18 cellular contexts compared by ENCODE assay signal in the genomic region with DNA sequence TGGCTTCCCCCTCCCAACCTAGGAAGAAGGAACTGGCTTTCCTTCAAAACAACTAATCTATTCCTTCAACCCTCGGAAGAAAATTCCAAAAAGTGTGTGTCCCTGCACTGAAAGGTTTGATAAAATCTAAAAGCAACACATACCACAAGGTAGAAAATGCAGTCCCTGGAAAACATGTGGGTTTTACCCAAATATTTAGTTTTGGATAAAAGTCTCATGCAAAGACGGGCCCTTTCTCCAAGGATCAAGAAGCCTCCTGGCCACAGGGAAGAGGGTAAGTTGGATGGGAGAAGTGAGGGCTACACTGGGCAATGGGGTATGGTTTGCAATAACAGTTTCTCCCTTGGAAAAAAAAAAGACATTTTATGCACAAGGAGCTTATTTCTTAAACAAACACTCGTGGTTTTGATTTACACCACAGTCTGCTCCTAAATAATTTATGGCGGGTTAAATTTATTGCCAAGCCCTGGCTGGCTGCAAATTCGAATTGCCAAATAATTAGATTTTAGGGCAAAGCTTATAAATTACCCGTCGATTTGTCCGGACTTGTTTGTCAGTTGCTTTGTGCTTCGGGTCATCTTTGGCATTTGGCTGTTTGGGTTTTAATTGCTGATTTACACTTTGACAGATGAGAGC. TPM values are rescaled to one million over a fixed set of nuclear protein-coding genes. Genes with fewer than 3 reads are reported as not detected.
DNase-seq lines count a peak whose midpoint lies in the region; ATAC-seq and TF ChIP-seq lines count a peak whose summit lies in the region.
"Had no signal": no experiment of that assay in that cellular context is flagged by ENCODE, and none has a peak within 500 bp of the region (broad histone marks: within the 10 kb centered on the region; RNA-seq: fewer than 3 reads in every experiment).

No MANE protein-coding gene starts in this region.

- H3K27me3 Mint-ChIP-seq in chondrocyte (ENCODE audit: low read depth): no peaks in the 10 kb centered on the region
- H3K27me3 Mint-ChIP-seq: activated naive CD8-positive, alpha-beta T cell; central memory CD8-positive, alpha-beta T cell; stimulated activated memory B cell treated with anti-CD40 and anti-IgM and Interleukin-4, amounts not matched to agents 10 μg/mL and 1 μg/mL and 100 μg/mL, for 72 hours had no signal

- H3K36me3 Mint-ChIP-seq in chondrocyte (ENCODE audit: low read depth): peaks cover 7% of the 10 kb centered on the region

- H3K9me3 ChIP-seq in GM23248 (ENCODE audit: low read depth) (no peaks in the 10 kb centered on the region), PC-3 (ENCODE audit: low read length) (no peaks in the 10 kb centered on the region), prostate gland (no peaks in the 10 kb centered on the region)
- H3K9me3 ChIP-seq: esophagus muscularis mucosa, heart right ventricle, thoracic aorta had no signal

- H3K27ac ChIP-seq in GM23248 (no peak overlapping the region; the same call in 1 of the 2 replicates), PC-3 (ENCODE audit: low read length) (peak overlapping the region; percentile 91), prostate gland (no peak overlapping the region)
- H3K27ac ChIP-seq: esophagus muscularis mucosa, heart right ventricle had no signal

- CTCF ChIA-PET in PC-3 (lab: Charles Lee): no interaction called here

- no peak for TF ChIP-seq POLR2A in prostate gland (IDR thresholded peaks at IDR 0.05)

- H3K4me2 ChIP-seq in GM23248 (ENCODE audit: unreplicated experiment) (no peak overlapping the region), PC-3 (ENCODE audit: low read length) (peak overlapping the region; percentile 46)

- in situ Hi-C loops in GM23248 (cut with MboI): no loop called here

- no peaks in the 10 kb centered on the region for H3K27me3 ChIP-seq in GM23248 (replicated peaks; ENCODE audit: insufficient read depth)
- H3K27me3 ChIP-seq in PC-3 (ENCODE audit: low read length): no peaks in the 10 kb centered on the region
- no peaks in the 10 kb centered on the region for H3K27me3 ChIP-seq in prostate gland (replicated peaks; ENCODE audit: insufficient read depth)
- H3K27me3 ChIP-seq: esophagus muscularis mucosa, heart right ventricle had no signal

- TF ChIP-seq CTCF in PC-3 (conservative IDR thresholded peaks at IDR 0.05; ENCODE audit: low read depth, low read length) (no peak), chondrocyte (IDR thresholded peaks at IDR 0.05) (no peak), prostate gland (IDR thresholded peaks at IDR 0.05) (no peak)

- BruUV-seq in PC-3 (replicated peaks; lab: Mats Ljungman, UMichigan): no TSS peak

- H4K20me1 ChIP-seq in GM23248 (ENCODE audit: insufficient read depth): no peaks in the 10 kb centered on the region
- no peaks in the 10 kb centered on the region for H4K20me1 ChIP-seq in PC-3 (ENCODE audit: low read length)

- intact Hi-C loops in PC-3 (cut with micrococcal nuclease): loop anchor here (5.0 kb wide), 1 partner anchor 44 kb away; no protein-coding TSS in a partner anchor
- intact Hi-C loops in prostate gland (cut with DNase I): no loop called here

- H3K4me1 Mint-ChIP-seq in chondrocyte (ENCODE audit: low read depth): peaks cover 54% of the 10 kb centered on the region
- H3K4me1 Mint-ChIP-seq: immature natural killer cell had no signal

- no peaks in the 10 kb centered on the region for H3K9me2 ChIP-seq in GM23248 (ENCODE audit: insufficient read depth)
- H3K9me2 ChIP-seq in PC-3 (replicated peaks; ENCODE audit: low read length): no peaks in the 10 kb centered on the region

- no peak for DNase-seq in GM23248
- DNase-seq in PC-3: peak; percentile 7
- no peak for DNase-seq in chondrocyte (ENCODE audit: low spot score)
- DNase-seq in prostate gland (ENCODE audit: low spot score): peak; percentile 24
- DNase-seq in activated CD4-positive, alpha-beta T cell treated with anti-CD3 and anti-CD28 coated beads, Interleukin-2, amount 50 U/mL, for 48 hours: no peak
- DNase-seq: AML-193; effector CD8-positive, alpha-beta T cell; heart right ventricle; immature natural killer cell; Kasumi-1; NCI-H748 treated with DMSO at 0.1 percent for 48 hours had no signal

- H3F3A ChIP-seq in GM23248 (ENCODE audit: insufficient read depth): peaks cover 31% of the 10 kb centered on the region
- H3F3A ChIP-seq in PC-3 (ENCODE audit: low read length, unreplicated experiment): peaks cover 13% of the 10 kb centered on the region

- H3K27ac Mint-ChIP-seq in chondrocyte (ENCODE audit: unreplicated experiment): peak overlapping the region; percentile 65
- H3K27ac Mint-ChIP-seq: activated naive CD8-positive, alpha-beta T cell; immature natural killer cell; stimulated activated memory B cell treated with anti-CD40 and anti-IgM and Interleukin-4, amounts not matched to agents 10 μg/mL and 1 μg/mL and 100 μg/mL, for 72 hours had no signal

- peaks cover 34% of the 10 kb centered on the region for H3K4me1 ChIP-seq in GM23248 (ENCODE audit: insufficient read depth)
- H3K4me1 ChIP-seq in PC-3 (ENCODE audit: insufficient read depth, low read length): peaks cover 41% of the 10 kb centered on the region
- H3K4me1 ChIP-seq in prostate gland (replicated peaks): peaks cover 8% of the 10 kb centered on the region

- H3K4me3 Mint-ChIP-seq in chondrocyte (ENCODE audit: unreplicated experiment): no peak overlapping the region
- H3K4me3 Mint-ChIP-seq: activated naive CD8-positive, alpha-beta T cell; central memory CD8-positive, alpha-beta T cell; immature natural killer cell; stimulated activated memory B cell treated with anti-CD40 and anti-IgM and Interleukin-4, amounts not matched to agents 10 μg/mL and 1 μg/mL and 100 μg/mL, for 72 hours had no signal

- H3K9ac ChIP-seq in GM23248 (0 out of 2 replicates have a peak overlapping the region, but pooled peaks have one; percentile 5), PC-3 (ENCODE audit: low read length) (no peak overlapping the region)

- WGBS in GM23248 (ENCODE audit: low coverage in 1 of 2, low lambda C conversion rate in 2 of 2, missing lambda C conversion rate in 2 of 2), 2 experiments: 64 to 66% methylated on average over 9 of the region's 9 CpGs
- WGBS in prostate gland: 31% methylated on average over 9 of the region's 9 CpGs

- no peaks in the 10 kb centered on the region for H3K9me3 Mint-ChIP-seq in chondrocyte (ENCODE audit: low read depth)
- H3K9me3 Mint-ChIP-seq: central memory CD8-positive, alpha-beta T cell; immature natural killer cell; stimulated activated memory B cell treated with anti-CD40 and anti-IgM and Interleukin-4, amounts not matched to agents 10 μg/mL and 1 μg/mL and 100 μg/mL, for 72 hours had no signal

- H3K36me3 ChIP-seq in GM23248 (ENCODE audit: low read depth) (no peaks in the 10 kb centered on the region), PC-3 (ENCODE audit: low read depth, low read length) (0 out of 2 replicates have a peak, but pooled peaks cover 10% of the 10 kb centered on the region), prostate gland (no peaks in the 10 kb centered on the region)
- H3K36me3 ChIP-seq: thoracic aorta had no signal

- peaks cover 46% of the 10 kb centered on the region for H3K79me2 ChIP-seq in GM23248 (ENCODE audit: insufficient read depth)
- peaks cover 41% of the 10 kb centered on the region for H3K79me2 ChIP-seq in PC-3 (ENCODE audit: low read length)

- no peak overlapping the region for H2AFZ ChIP-seq in GM23248
- no peak overlapping the region for H2AFZ ChIP-seq in PC-3 (ENCODE audit: low read length)

- no peak for ATAC-seq in PC-3
- no peak for ATAC-seq in activated CD4-positive, CD25-positive, alpha-beta regulatory T cell treated with anti-CD3 and anti-CD28 coated beads, Interleukin-2, amount 50 U/mL, for 24 hours
- no peak for ATAC-seq in GM18520 (IDR thresholded peaks at IDR 0.05; ENCODE audit: unreplicated experiment)
- ATAC-seq: heart right ventricle; stimulated activated memory B cell treated with anti-CD40 and anti-IgM and Interleukin-4, amounts not matched to agents 10 μg/mL and 1 μg/mL and 100 μg/mL, for 72 hours had no signal

- H3K4me3 ChIP-seq in GM23248 (no peak overlapping the region), PC-3 (ENCODE audit: low read length) (no peak overlapping the region), prostate gland (no peak overlapping the region)
- H3K4me3 ChIP-seq: esophagus muscularis mucosa, heart right ventricle, thoracic aorta had no signal

- POLR2A ChIA-PET in PC-3 (lab: Charles Lee; ENCODE audit: unreplicated experiment): interaction anchor here (0.6 kb wide), 1 partner anchor 50 kb away, joined by 3 read pairs; no protein-coding TSS in a partner anchor

RNA-seq across cellular contexts. Expression of a gene that starts 28.9 kb away (rescaled TPM):
- 45.5 and 51.2 TPM in 2 replicates for total RNA-seq in GM23248 (2014; rRNA removed; shearing (Covaris generic))
- 77.5 and 83.4 TPM in 2 replicates for polyA plus RNA-seq in GM23248 (2016; fragmentation: Nextera tagmentation; extraction: Ambion mirVana)
- 138 and 165 TPM in 2 replicates for total RNA-seq in PC-3 (2014; rRNA removed)
- total RNA-seq in chondrocyte: 46.0 to 65.3 TPM (median 47.7 TPM) in 3 replicates
- 100 to 1,000 TPM in 1 of 2 donors, 10 to 100 TPM in 1; 84.0 to 114 TPM for total RNA-seq in prostate gland

Comparison
In these comparisons a context has a peak if more than half of its experiments do, and no peak if none do; other contexts are left out.
1. DNase-seq: peak in PC-3 (single experiment) and prostate gland (single experiment); none in GM23248 (single experiment), chondrocyte (single experiment) and activated CD4-positive, alpha-beta T cell treated with anti-CD3 and anti-CD28 coated beads, Interleukin-2, amount 50 U/mL, for 48 hours (0 of 2).